In genomic region chr9:107033974-107034373, GRCh38 we compare ENCODE assay signal across 27 cellular contexts.
"Had no signal": no experiment of that assay in that cellular context is flagged by ENCODE, and none has a peak within 500 bp of the region (broad histone marks: within the 10 kb centered on the region; RNA-seq: fewer than 3 reads in every experiment).

No MANE protein-coding gene starts in this region.

- H3K36me3 ChIP-seq: ascending aorta had no signal

- H3K27ac ChIP-seq: ascending aorta, body of pancreas, coronary artery, VCaP had no signal

- H3K4me2 ChIP-seq: SK-N-SH had no signal

- H3K4me1 ChIP-seq: ascending aorta, body of pancreas had no signal

- H3K27me3 ChIP-seq: ascending aorta, body of pancreas had no signal

- H3K4me3 Mint-ChIP-seq: activated CD8-positive, alpha-beta T cell treated with anti-CD3 and anti-CD28 coated beads for 36 hours; activated naive CD8-positive, alpha-beta T cell treated with anti-CD3 and anti-CD28 coated beads, Interleukin-2, amount 50 U/mL, for 24 hours had no signal

- FAIRE-seq: bronchial epithelial cell had no signal

- H3K4me3 ChIP-seq: ascending aorta, body of pancreas, coronary artery had no signal

- ATAC-seq: activated CD8-positive, alpha-beta T cell treated with anti-CD3 and anti-CD28 coated beads for 36 hours; body of pancreas; Panc1; Right ventricle myocardium inferior had no signal

- H3K27ac Mint-ChIP-seq: activated CD8-positive, alpha-beta T cell treated with anti-CD3 and anti-CD28 coated beads for 36 hours; activated naive CD4-positive, alpha-beta T cell treated with anti-CD3 and anti-CD28 coated beads, Interleukin-2, amount 50 U/mL, for 72 hours; activated naive CD8-positive, alpha-beta T cell treated with anti-CD3 and anti-CD28 coated beads, Interleukin-2, amount 50 U/mL, for 24 hours had no signal

- H3K9ac ChIP-seq: SK-N-SH had no signal

- H3K9me3 Mint-ChIP-seq: activated CD8-positive, alpha-beta T cell treated with anti-CD3 and anti-CD28 coated beads for 36 hours had no signal

- DNase-seq: activated CD4-positive, CD25-positive, alpha-beta regulatory T cell; activated CD8-positive, alpha-beta memory T cell treated with anti-CD3 and anti-CD28 coated beads, Interleukin-2, amount 50 U/mL, for 4 hours; activated CD8-positive, alpha-beta T cell treated with anti-CD3 and anti-CD28 coated beads for 36 hours; activated naive CD8-positive, alpha-beta T cell treated with anti-CD3 and anti-CD28 coated beads, Interleukin-2, amount 50 U/mL, for 24 hours; amniotic stem cell; body of pancreas; central memory CD4-positive, alpha-beta T cell; NCI-H1092; NCI-H1417; NCI-H1694 treated with DMSO at 0.1 percent for 48 hours; NCI-H2029 treated with DMSO at 0.1 percent for 48 hours; NCI-H345; NCI-H510A; NCI-H526 treated with DMSO at 0.1 percent for 48 hours; NCI-H82; NK-92 treated with Interleukin-12 subunit alpha and Interleukin-12 subunit beta, amount 100 ng/mL, for 24 hours; OCI-M1; RPMI8226; SK-N-SH; T-helper 1 cell had no signal

- H3K9me3 ChIP-seq: ascending aorta, body of pancreas, SK-N-SH had no signal

- H3K4me1 Mint-ChIP-seq: activated naive CD8-positive, alpha-beta T cell treated with anti-CD3 and anti-CD28 coated beads, Interleukin-2, amount 50 U/mL, for 24 hours had no signal
